35 cellular contexts compared by ENCODE assay signal in genomic region chr1:208420696-208421095, GRCh38.
"Had no signal": no experiment of that assay in that cellular context is flagged by ENCODE, and none has a peak within 500 bp of the region (broad histone marks: within the 10 kb centered on the region; RNA-seq: fewer than 3 reads in every experiment).

No MANE protein-coding gene starts in this region.

- H3K27me3 ChIP-seq: adrenal gland, brain microvascular endothelial cell, breast epithelium had no signal

- H3K27ac ChIP-seq: adrenal gland, body of pancreas, brain microvascular endothelial cell, breast epithelium, VCaP had no signal

- H3K36me3 ChIP-seq: adrenal gland, brain microvascular endothelial cell, breast epithelium had no signal

- DNase-seq: activated B cell treated with CpG ODN at 0.5 μM for 24 hours; activated CD4-positive, alpha-beta memory T cell treated with anti-CD3 and anti-CD28 coated beads for 36 hours; activated CD4-positive, alpha-beta T cell treated with anti-CD3 and anti-CD28 coated beads for 4 hours; activated CD4-positive, alpha-beta T cell treated with anti-CD3 and anti-CD28 coated beads, Interleukin-2, amount 10 ng/mL, durations not matched to agents 24 days and 14 days; activated CD4-positive, alpha-beta T cell treated with anti-CD3 and anti-CD28 coated beads, Interleukin-2, amount 50 U/mL, for 1 hour; activated CD4-positive, alpha-beta T cell treated with anti-CD3 and anti-CD28 coated beads, Interleukin-2, amount 50 U/mL, for 4 hours; activated CD4-positive, CD25-positive, alpha-beta regulatory T cell treated with anti-CD3 and anti-CD28 coated beads, Interleukin-2, amount 50 U/mL, for 72 hours; activated CD8-positive, alpha-beta memory T cell treated with anti-CD3 and anti-CD28 coated beads, Interleukin-2, amount 50 U/mL, for 4 hours; activated CD8-positive, alpha-beta T cell treated with anti-CD3 and anti-CD28 coated beads for 36 hours; activated effector memory CD4-positive, alpha-beta T cell treated with anti-CD3 and anti-CD28 coated beads, Interleukin-2, amount 50 U/mL, for 16 hours; activated gamma-delta T cell treated with Interleukin-2 at 50 U/mL for 16 hours; activated naive CD4-positive, alpha-beta T cell; activated naive CD4-positive, alpha-beta T cell treated with anti-CD3 and anti-CD28 coated beads for 36 hours; activated naive CD4-positive, alpha-beta T cell treated with anti-CD3 and anti-CD28 coated beads, Interleukin-2, amount 50 U/mL, for 16 hours; activated naive CD8-positive, alpha-beta T cell treated with anti-CD3 and anti-CD28 coated beads for 36 hours; activated T-cell treated with anti-CD3 and anti-CD28 coated beads for 4 hours; activated T-cell treated with anti-CD3 and anti-CD28 coated beads, Interleukin-2, amount 50 U/mL, for 1 hour; activated T-cell treated with anti-CD3 and anti-CD28 coated beads, Interleukin-2, amount 50 U/mL, for 4 hours; activated T-cell treated with anti-CD3 and anti-CD28 coated beads, Interleukin-2, amount 50 U/mL, for 72 hours; adrenal gland; amniotic stem cell; aorta; body of pancreas; brain microvascular endothelial cell; caudate nucleus; cerebellar nuclear complex; T-helper 1 cell; T-helper 2 cell; T-helper 9 cell had no signal

- FAIRE-seq: astrocyte, TTC549 had no signal

- ATAC-seq: activated CD8-positive, alpha-beta T cell treated with anti-CD3 and anti-CD28 coated beads for 36 hours; activated naive CD4-positive, alpha-beta T cell treated with anti-CD3 and anti-CD28 coated beads, Interleukin-2, amount 50 U/mL, for 72 hours; activated T-cell treated with anti-CD3 and anti-CD28 coated beads, Interleukin-2, amount 50 U/mL, for 4 hours; activated T-cell treated with anti-CD3 and anti-CD28 coated beads, Interleukin-2, amount 50 U/mL, for 72 hours; activated T-helper 17 cell treated with anti-CD3 and anti-CD28 coated beads, Interleukin-2, amount 50 U/mL, for 72 hours; body of pancreas had no signal

- H3K9me3 ChIP-seq: adrenal gland, body of pancreas had no signal

- H3K4me1 ChIP-seq: adrenal gland, body of pancreas, breast epithelium had no signal

- H3K4me3 ChIP-seq: adrenal gland, body of pancreas, breast epithelium had no signal
